Comparison of ENCODE assay signal across 1 cellular context in the genomic region with DNA sequence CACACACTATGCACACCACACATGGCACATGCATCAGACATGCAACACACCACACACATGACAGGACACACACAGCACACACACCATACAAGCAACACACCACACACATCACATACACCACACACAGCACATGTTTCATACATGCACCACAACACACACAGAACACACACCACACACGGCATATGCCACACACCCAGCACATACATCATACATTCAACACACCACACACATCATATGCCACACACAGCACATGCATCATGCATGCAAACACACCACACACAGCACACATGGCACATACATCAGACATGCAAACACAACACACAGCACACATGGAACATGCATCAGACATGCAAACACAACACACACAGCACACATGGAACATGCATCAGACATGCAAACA.
TF ChIP-seq lines count a peak whose summit lies in the region.

No MANE protein-coding gene starts in this region.

TF ChIP-seq in IMR-90, 13 proteins besides CTCF, POLR2A, EP300 and RAD21:
- TF ChIP-seq CEBPB (IDR thresholded peaks at IDR 0.05; ENCODE audit: low read depth, low read length), result no peak
- no peak for TF ChIP-seq RCOR1 (IDR thresholded peaks at IDR 0.05; ENCODE audit: insufficient replicate concordance, low read length)
- TF ChIP-seq SMC3 (IDR thresholded peaks at IDR 0.05; ENCODE audit: low read depth, low read length), result no peak
- TF ChIP-seq NFE2L2 (IDR thresholded peaks at IDR 0.05; ENCODE audit: low read depth, low read length), result no peak
- TF ChIP-seq BHLHE40 (IDR thresholded peaks at IDR 0.05; ENCODE audit: low read depth, low read length), result no peak
- no peak for TF ChIP-seq FOS (IDR thresholded peaks at IDR 0.05; ENCODE audit: low read depth, low read length)
- TF ChIP-seq MXI1 (IDR thresholded peaks at IDR 0.05; ENCODE audit: borderline replicate concordance, low read depth, low read length), result no peak
- TF ChIP-seq, protein P1, sequence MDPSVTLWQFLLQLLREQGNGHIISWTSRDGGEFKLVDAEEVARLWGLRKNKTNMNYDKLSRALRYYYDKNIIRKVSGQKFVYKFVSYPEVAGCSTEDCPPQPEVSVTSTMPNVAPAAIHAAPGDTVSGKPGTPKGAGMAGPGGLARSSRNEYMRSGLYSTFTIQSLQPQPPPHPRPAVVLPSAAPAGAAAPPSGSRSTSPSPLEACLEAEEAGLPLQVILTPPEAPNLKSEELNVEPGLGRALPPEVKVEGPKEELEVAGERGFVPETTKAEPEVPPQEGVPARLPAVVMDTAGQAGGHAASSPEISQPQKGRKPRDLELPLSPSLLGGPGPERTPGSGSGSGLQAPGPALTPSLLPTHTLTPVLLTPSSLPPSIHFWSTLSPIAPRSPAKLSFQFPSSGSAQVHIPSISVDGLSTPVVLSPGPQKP (IDR thresholded peaks at IDR 0.05; ENCODE audit: borderline replicate concordance, low read depth, low read length), result no peak
- TF ChIP-seq MAFK (IDR thresholded peaks at IDR 0.05; ENCODE audit: low read depth, low read length), result no peak
- TF ChIP-seq RFX5 (IDR thresholded peaks at IDR 0.05; ENCODE audit: low read depth, low read length), result no peak
- TF ChIP-seq CHD1 (IDR thresholded peaks at IDR 0.05; ENCODE audit: low read depth, low read length), result no peak
- TF ChIP-seq MAZ (IDR thresholded peaks at IDR 0.05; ENCODE audit: borderline replicate concordance, low read depth, low read length), result no peak
- TF ChIP-seq, protein P2, sequence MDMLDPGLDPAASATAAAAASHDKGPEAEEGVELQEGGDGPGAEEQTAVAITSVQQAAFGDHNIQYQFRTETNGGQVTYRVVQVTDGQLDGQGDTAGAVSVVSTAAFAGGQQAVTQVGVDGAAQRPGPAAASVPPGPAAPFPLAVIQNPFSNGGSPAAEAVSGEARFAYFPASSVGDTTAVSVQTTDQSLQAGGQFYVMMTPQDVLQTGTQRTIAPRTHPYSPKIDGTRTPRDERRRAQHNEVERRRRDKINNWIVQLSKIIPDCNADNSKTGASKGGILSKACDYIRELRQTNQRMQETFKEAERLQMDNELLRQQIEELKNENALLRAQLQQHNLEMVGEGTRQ (IDR thresholded peaks at IDR 0.05; ENCODE audit: low read depth, low read length), result no peak
